22 cellular contexts compared by ENCODE assay signal in genomic region chr7:24035653-24036414, GRCh38.
DNase-seq lines count a peak whose midpoint lies in the region; ATAC-seq and TF ChIP-seq lines count a peak whose summit lies in the region.
"Had no signal": no experiment of that assay in that cellular context is flagged by ENCODE, and none has a peak within 500 bp of the region (broad histone marks: within the 10 kb centered on the region; RNA-seq: fewer than 3 reads in every experiment).

No MANE protein-coding gene starts in this region.

- no peaks in the 10 kb centered on the region for H4K20me1 ChIP-seq in Loucy (ENCODE audit: insufficient read depth, low read length, poor library complexity, severe bottlenecking)
- H4K20me1 ChIP-seq: BLaER1 had no signal

- DNase-seq in activated CD4-positive, alpha-beta T cell treated with anti-CD3 and anti-CD28 coated beads, Interleukin-2, amount 10 ng/mL, durations not matched to agents 7 days and 5 days: no peak
- no peak for DNase-seq in activated CD4-positive, alpha-beta T cell treated with anti-CD3 and anti-CD28 coated beads, Interleukin-2, amount 10 ng/mL, durations not matched to agents 24 days and 14 days
- no peak for DNase-seq in activated naive CD8-positive, alpha-beta T cell treated with anti-CD3 and anti-CD28 coated beads, Interleukin-2, amount 50 U/mL, for 24 hours
- DNase-seq in cerebellum (ENCODE audit: low spot score): no peak
- DNase-seq in effector memory CD8-positive, alpha-beta T cell: no peak
- no peak for DNase-seq in sigmoid colon
- DNase-seq: activated B cell treated with CpG ODN at 0.5 μM for 24 hours; activated CD4-positive, alpha-beta memory T cell treated with anti-CD3 and anti-CD28 coated beads, Interleukin-2, amount 10 ng/mL, durations not matched to agents 7 days and 5 days; activated gamma-delta T cell treated with Interleukin-2 at 50 U/mL for 16 hours; activated T-cell treated with anti-CD3 and anti-CD28 coated beads for 4 hours; head of caudate nucleus; NCI-H1092 treated with DMSO at 0.1 percent for 48 hours; NCI-H2081; NCI-H345; Peyer's patch; retina; trophoblast cell had no signal

- peaks cover 7% of the 10 kb centered on the region for H3K4me1 Mint-ChIP-seq in activated CD4-positive, alpha-beta T cell treated with anti-CD3 and anti-CD28 coated beads, Interleukin-2, amount 10 ng/mL, durations not matched to agents 7 days and 5 days
- peaks cover 7% of the 10 kb centered on the region for H3K4me1 Mint-ChIP-seq in activated CD4-positive, alpha-beta T cell treated with anti-CD3 and anti-CD28 coated beads, Interleukin-2, amount 10 ng/mL, durations not matched to agents 24 days and 14 days
- H3K4me1 Mint-ChIP-seq in activated naive CD8-positive, alpha-beta T cell treated with anti-CD3 and anti-CD28 coated beads, Interleukin-2, amount 50 U/mL, for 24 hours: peaks cover 8% of the 10 kb centered on the region
- H3K4me1 Mint-ChIP-seq in effector memory CD8-positive, alpha-beta T cell (ENCODE audit: low read depth in 2 of 2): peaks cover 4 to 6% of the 10 kb centered on the region in 2 donors

- CTCF ChIA-PET in activated CD4-positive, alpha-beta T cell treated with anti-CD3 and anti-CD28 coated beads, Interleukin-2, amount 10 ng/mL, durations not matched to agents 7 days and 5 days (lab: Charles Lee): interaction anchor here (0.6 kb wide), 1 partner anchor 111 kb away, joined by 3 read pairs; no protein-coding TSS in a partner anchor

- no peak overlapping the region for H3K27ac ChIP-seq in sigmoid colon
- H3K27ac ChIP-seq: BLaER1, KMS-11, Peyer's patch had no signal

- no peaks in the 10 kb centered on the region for H3K9me3 Mint-ChIP-seq in activated CD4-positive, alpha-beta T cell treated with anti-CD3 and anti-CD28 coated beads, Interleukin-2, amount 10 ng/mL, durations not matched to agents 7 days and 5 days
- peaks cover 3% of the 10 kb centered on the region for H3K9me3 Mint-ChIP-seq in activated CD4-positive, alpha-beta T cell treated with anti-CD3 and anti-CD28 coated beads, Interleukin-2, amount 10 ng/mL, durations not matched to agents 24 days and 14 days
- H3K9me3 Mint-ChIP-seq in activated naive CD8-positive, alpha-beta T cell treated with anti-CD3 and anti-CD28 coated beads, Interleukin-2, amount 50 U/mL, for 24 hours: no peaks in the 10 kb centered on the region
- no peaks in the 10 kb centered on the region for H3K9me3 Mint-ChIP-seq in effector memory CD8-positive, alpha-beta T cell
- H3K9me3 Mint-ChIP-seq: activated CD4-positive, alpha-beta memory T cell treated with anti-CD3 and anti-CD28 coated beads, Interleukin-2, amount 10 ng/mL, durations not matched to agents 7 days and 5 days; T-helper 2 cell treated with Interferon-gamma antibody and Interleukin-4, amounts not matched to agents 5 μg/mL and 100 μg/mL, for 36 hours had no signal

- H3K9me3 ChIP-seq in Loucy (ENCODE audit: insufficient read depth, low read depth, low read length) (no peaks in the 10 kb centered on the region), skeletal muscle satellite cell (replicated peaks; ENCODE audit: low read length) (no peaks in the 10 kb centered on the region), sigmoid colon (no peaks in the 10 kb centered on the region)
- H3K9me3 ChIP-seq: BLaER1, Peyer's patch had no signal

- intact Hi-C loops in activated CD4-positive, alpha-beta T cell treated with anti-CD3 and anti-CD28 coated beads, Interleukin-2, amount 10 ng/mL, durations not matched to agents 24 days and 14 days (cut with micrococcal nuclease): no loop called here
- intact Hi-C loops in sigmoid colon (cut with DNase I): no loop called here

- H3K4me2 ChIP-seq in Loucy (ENCODE audit: low read depth, low read length, poor library complexity, severe bottlenecking) (peak overlapping the region; percentile 40), skeletal muscle satellite cell (ENCODE audit: low read length) (peak overlapping the region; percentile 49)
- H3K4me2 ChIP-seq: BLaER1, KMS-11 had no signal

- H2AFZ ChIP-seq in Loucy (ENCODE audit: low read length): peak overlapping the region; percentile 87

- H3K9me2 ChIP-seq in Loucy (replicated peaks; ENCODE audit: low read depth, low read length): no peaks in the 10 kb centered on the region

- TF ChIP-seq EP300 in sigmoid colon (IDR thresholded peaks at IDR 0.05): no peak

- no peaks in the 10 kb centered on the region for H3K36me3 ChIP-seq in Loucy (ENCODE audit: insufficient read depth, low read length)
- no peaks in the 10 kb centered on the region for H3K36me3 ChIP-seq in skeletal muscle satellite cell (ENCODE audit: insufficient read depth, low read length)
- no peaks in the 10 kb centered on the region for H3K36me3 ChIP-seq in sigmoid colon
- H3K36me3 ChIP-seq: BLaER1, Peyer's patch had no signal

- H3K4me1 ChIP-seq in Loucy (ENCODE audit: insufficient read depth, low read length, poor library complexity, severe bottlenecking): peaks cover 8% of the 10 kb centered on the region
- peaks cover 3% of the 10 kb centered on the region for H3K4me1 ChIP-seq in skeletal muscle satellite cell (ENCODE audit: control insufficient read depth, insufficient read depth, low read length)
- no peaks in the 10 kb centered on the region for H3K4me1 ChIP-seq in sigmoid colon
- H3K4me1 ChIP-seq: BLaER1, Peyer's patch had no signal

- no peaks in the 10 kb centered on the region for H3K36me3 Mint-ChIP-seq in activated CD4-positive, alpha-beta T cell treated with anti-CD3 and anti-CD28 coated beads, Interleukin-2, amount 10 ng/mL, durations not matched to agents 7 days and 5 days (ENCODE audit: low read depth)
- no peaks in the 10 kb centered on the region for H3K36me3 Mint-ChIP-seq in activated CD4-positive, alpha-beta T cell treated with anti-CD3 and anti-CD28 coated beads, Interleukin-2, amount 10 ng/mL, durations not matched to agents 24 days and 14 days (ENCODE audit: low read depth)
- no peaks in the 10 kb centered on the region for H3K36me3 Mint-ChIP-seq in activated naive CD8-positive, alpha-beta T cell treated with anti-CD3 and anti-CD28 coated beads, Interleukin-2, amount 50 U/mL, for 24 hours (ENCODE audit: low read depth)
- no peaks in the 10 kb centered on the region for H3K36me3 Mint-ChIP-seq in effector memory CD8-positive, alpha-beta T cell (ENCODE audit: insufficient read depth)

- H3K27me3 Mint-ChIP-seq in activated CD4-positive, alpha-beta T cell treated with anti-CD3 and anti-CD28 coated beads, Interleukin-2, amount 10 ng/mL, durations not matched to agents 7 days and 5 days: no peaks in the 10 kb centered on the region
- no peaks in the 10 kb centered on the region for H3K27me3 Mint-ChIP-seq in activated CD4-positive, alpha-beta T cell treated with anti-CD3 and anti-CD28 coated beads, Interleukin-2, amount 10 ng/mL, durations not matched to agents 24 days and 14 days
- H3K27me3 Mint-ChIP-seq in activated naive CD8-positive, alpha-beta T cell treated with anti-CD3 and anti-CD28 coated beads, Interleukin-2, amount 50 U/mL, for 24 hours: no peaks in the 10 kb centered on the region
- H3K27me3 Mint-ChIP-seq in effector memory CD8-positive, alpha-beta T cell: no peaks in the 10 kb centered on the region
- H3K27me3 Mint-ChIP-seq: activated B cell treated with CpG ODN at 0.5 μM for 24 hours; activated CD4-positive, alpha-beta memory T cell treated with anti-CD3 and anti-CD28 coated beads, Interleukin-2, amount 10 ng/mL, durations not matched to agents 7 days and 5 days had no signal

- H3K4me3 ChIP-seq in Loucy (ENCODE audit: low read length, poor library complexity, severe bottlenecking) (peak overlapping the region; percentile 35), skeletal muscle satellite cell (ENCODE audit: low read length) (peak overlapping the region; percentile 36), sigmoid colon (no peak overlapping the region)
- H3K4me3 ChIP-seq: BLaER1, Peyer's patch had no signal

- ATAC-seq in activated naive CD8-positive, alpha-beta T cell treated with anti-CD3 and anti-CD28 coated beads, Interleukin-2, amount 50 U/mL, for 24 hours: peak; percentile 49
- no peak for ATAC-seq in effector memory CD8-positive, alpha-beta T cell (replicated peaks)

- H3K9ac ChIP-seq in Loucy (ENCODE audit: low read depth, low read length, poor library complexity, severe bottlenecking) (no peak overlapping the region), skeletal muscle satellite cell (ENCODE audit: low read depth, low read length) (no peak overlapping the region)
- H3K9ac ChIP-seq: BLaER1, KMS-11 had no signal

- POLR2A ChIA-PET in activated CD4-positive, alpha-beta T cell treated with anti-CD3 and anti-CD28 coated beads, Interleukin-2, amount 10 ng/mL, durations not matched to agents 7 days and 5 days (lab: Charles Lee): no interaction called here

- no peak overlapping the region for H3K4me3 Mint-ChIP-seq in activated CD4-positive, alpha-beta T cell treated with anti-CD3 and anti-CD28 coated beads, Interleukin-2, amount 10 ng/mL, durations not matched to agents 7 days and 5 days
- H3K4me3 Mint-ChIP-seq in activated CD4-positive, alpha-beta T cell treated with anti-CD3 and anti-CD28 coated beads, Interleukin-2, amount 10 ng/mL, durations not matched to agents 24 days and 14 days: no peak overlapping the region
- H3K4me3 Mint-ChIP-seq in activated naive CD8-positive, alpha-beta T cell treated with anti-CD3 and anti-CD28 coated beads, Interleukin-2, amount 50 U/mL, for 24 hours: no peak overlapping the region
- peak overlapping the region in 1 of 2 donors; percentile 7 for H3K4me3 Mint-ChIP-seq in effector memory CD8-positive, alpha-beta T cell
- H3K4me3 Mint-ChIP-seq: activated B cell treated with CpG ODN at 0.5 μM for 24 hours; activated CD4-positive, alpha-beta memory T cell treated with anti-CD3 and anti-CD28 coated beads, Interleukin-2, amount 10 ng/mL, durations not matched to agents 7 days and 5 days; T-helper 2 cell treated with Interferon-gamma antibody and Interleukin-4, amounts not matched to agents 5 μg/mL and 100 μg/mL, for 36 hours had no signal

- no peak for TF ChIP-seq CTCF in Loucy (conservative IDR thresholded peaks at IDR 0.05; ENCODE audit: low read length)
- no peak for TF ChIP-seq CTCF in sigmoid colon (IDR thresholded peaks at IDR 0.05)

- no peaks in the 10 kb centered on the region for H3F3A ChIP-seq in Loucy (ENCODE audit: low read depth)

- 82 to 87% methylated on average over 5 of the region's 5 CpGs for WGBS in sigmoid colon, 2 donors

- no peaks in the 10 kb centered on the region for H3K27me3 ChIP-seq in Loucy (ENCODE audit: insufficient read depth, low read length, poor library complexity, severe bottlenecking)
- no peaks in the 10 kb centered on the region for H3K27me3 ChIP-seq in skeletal muscle satellite cell (ENCODE audit: control insufficient read depth, insufficient read depth, low read length)
- no peaks in the 10 kb centered on the region for H3K27me3 ChIP-seq in sigmoid colon
- H3K27me3 ChIP-seq: BLaER1, Peyer's patch had no signal

- no peak for TF ChIP-seq POLR2A in sigmoid colon (IDR thresholded peaks at IDR 0.05)

- H3K27ac Mint-ChIP-seq in activated CD4-positive, alpha-beta T cell treated with anti-CD3 and anti-CD28 coated beads, Interleukin-2, amount 10 ng/mL, durations not matched to agents 7 days and 5 days: peak overlapping the region; percentile 0
- H3K27ac Mint-ChIP-seq in activated CD4-positive, alpha-beta T cell treated with anti-CD3 and anti-CD28 coated beads, Interleukin-2, amount 10 ng/mL, durations not matched to agents 24 days and 14 days: no peak overlapping the region
- H3K27ac Mint-ChIP-seq in activated naive CD8-positive, alpha-beta T cell treated with anti-CD3 and anti-CD28 coated beads, Interleukin-2, amount 50 U/mL, for 24 hours: peak overlapping the region; percentile 36
- no peak overlapping the region for H3K27ac Mint-ChIP-seq in effector memory CD8-positive, alpha-beta T cell
- H3K27ac Mint-ChIP-seq: activated B cell treated with CpG ODN at 0.5 μM for 24 hours; activated CD4-positive, alpha-beta memory T cell treated with anti-CD3 and anti-CD28 coated beads, Interleukin-2, amount 10 ng/mL, durations not matched to agents 7 days and 5 days; T-helper 2 cell treated with Interferon-gamma antibody and Interleukin-4, amounts not matched to agents 5 μg/mL and 100 μg/mL, for 36 hours had no signal

- no peaks in the 10 kb centered on the region for H3K79me2 ChIP-seq in Loucy (ENCODE audit: insufficient read depth, low read length)

Comparison
In these comparisons a context has a peak if more than half of its experiments do, and no peak if none do; other contexts are left out.
1. H3K27ac Mint-ChIP-seq: peak in activated CD4-positive, alpha-beta T cell treated with anti-CD3 and anti-CD28 coated beads, Interleukin-2, amount 10 ng/mL, durations not matched to agents 7 days and 5 days (single experiment) and activated naive CD8-positive, alpha-beta T cell treated with anti-CD3 and anti-CD28 coated beads, Interleukin-2, amount 50 U/mL, for 24 hours (single experiment); none in activated CD4-positive, alpha-beta T cell treated with anti-CD3 and anti-CD28 coated beads, Interleukin-2, amount 10 ng/mL, durations not matched to agents 24 days and 14 days (single experiment) and effector memory CD8-positive, alpha-beta T cell (0 of 2).
2. H3K4me3 ChIP-seq: peak in Loucy (single experiment) and skeletal muscle satellite cell (single experiment); none in sigmoid colon (0 of 4).